8 cellular contexts compared by ENCODE assay signal in genomic region chr11:6233984-6234313, GRCh38. TPM values are rescaled to one million over a fixed set of nuclear protein-coding genes. Genes with fewer than 3 reads are reported as not detected.
DNase-seq lines count a peak whose midpoint lies in the region; ATAC-seq and TF ChIP-seq lines count a peak whose summit lies in the region.

No MANE protein-coding gene starts in this region.

- H3K9me3 ChIP-seq in MM.1S (replicated peaks; ENCODE audit: insufficient read depth, low read length) = no peaks in the 10 kb centered on the region
- no peaks in the 10 kb centered on the region for H3K9me3 ChIP-seq in duodenal mucosa (ENCODE audit: control insufficient read depth in 1 of 2, low read length in 2 of 2)
- no peaks in the 10 kb centered on the region for H3K9me3 ChIP-seq in neural cell (ENCODE audit: low read length)

- H3K27me3 ChIP-seq in MM.1S (replicated peaks; ENCODE audit: insufficient read depth, low read length) = no peaks in the 10 kb centered on the region
- no peaks in the 10 kb centered on the region for H3K27me3 ChIP-seq in duodenal mucosa (ENCODE audit: control insufficient read depth in 1 of 2, insufficient read depth in 2 of 2, low read length in 2 of 2)
- no peaks in the 10 kb centered on the region for H3K27me3 ChIP-seq in neural cell (ENCODE audit: insufficient read depth, low read depth, low read length)

- H3K4me1 ChIP-seq in MM.1S (ENCODE audit: low read length) (peaks cover 11% of the 10 kb centered on the region; the same call in 1 of the 2 replicates), duodenal mucosa (ENCODE audit: control insufficient read depth in 1 of 2, insufficient read depth in 2 of 2, low read length in 2 of 2) (peaks cover 33 to 36% of the 10 kb centered on the region in 2 donors)

- H3K4me2 ChIP-seq in MM.1S (ENCODE audit: low read depth, low read length) (peak overlapping the region; percentile 87), neural cell (ENCODE audit: low read length) (peak overlapping the region; percentile 92)

- H3K36me3 ChIP-seq in MM.1S (replicated peaks; ENCODE audit: insufficient read depth, low read length) = no peaks in the 10 kb centered on the region
- H3K36me3 ChIP-seq in duodenal mucosa (ENCODE audit: control insufficient read depth in 1 of 2, insufficient read depth in 2 of 2, low read length in 2 of 2) = no peaks in the 10 kb centered on the region
- no peaks in the 10 kb centered on the region for H3K36me3 ChIP-seq in neural cell (ENCODE audit: insufficient read depth, low read length)

- TF ChIP-seq CTCF in MM.1S (IDR thresholded peaks at IDR 0.05; ENCODE audit: low read length) = no peak
- TF ChIP-seq CTCF in neural cell (IDR thresholded peaks at IDR 0.05; ENCODE audit: poor library complexity, severe bottlenecking) = no peak

- H3K4me3 ChIP-seq in GM08714 (ENCODE audit: low read length) = peak overlapping the region; percentile 81
- peak overlapping the region; percentile 98 for H3K4me3 ChIP-seq in MM.1S (ENCODE audit: low read length)
- H3K4me3 ChIP-seq in duodenal mucosa (ENCODE audit: low read depth in 1 of 2, low read length in 2 of 2) = peak overlapping the region; percentile 94 to 98
- H3K4me3 ChIP-seq in neural cell (ENCODE audit: low read length) = peak overlapping the region; percentile 70

- DNase-seq in MM.1S (peak; percentile 8), GF-D8 (lab: John Stamatoyannopoulos, UW) (no peak), AML-193 (lab: John Stamatoyannopoulos, UW) (no peak)

- TF ChIP-seq EP300 in neural cell (conservative IDR thresholded peaks at IDR 0.05; ENCODE audit: poor library complexity, severe bottlenecking) = no peak

- H4K20me1 ChIP-seq in MM.1S (ENCODE audit: insufficient read depth, low read length) = no peaks in the 10 kb centered on the region
- no peaks in the 10 kb centered on the region for H4K20me1 ChIP-seq in neural cell (ENCODE audit: insufficient read depth)

- H3K27ac ChIP-seq in MM.1S (ENCODE audit: low read length) (peak overlapping the region; percentile 20; the same call in 1 of the 2 replicates), duodenal mucosa (ENCODE audit: low read depth, low read length) (peak overlapping the region; percentile 80), neural cell (ENCODE audit: low read length) (peak overlapping the region; percentile 77)

- H3F3A ChIP-seq in MM.1S (ENCODE audit: insufficient read depth, low read length) (no peaks in the 10 kb centered on the region), neural cell (ENCODE audit: insufficient read depth, low read length, poor library complexity, severe bottlenecking) (no peaks in the 10 kb centered on the region)

- H2AFZ ChIP-seq in MM.1S (ENCODE audit: low read length) = peak overlapping the region; percentile 68
- H2AFZ ChIP-seq in neural cell (ENCODE audit: low read depth, low read length) = peak overlapping the region; percentile 84

- TF ChIP-seq RAD21 in neural cell (conservative IDR thresholded peaks at IDR 0.05) = no peak

- no peak for ATAC-seq in GM18868 (IDR thresholded peaks at IDR 0.05; ENCODE audit: unreplicated experiment)
- no peak for ATAC-seq in HG03521 (IDR thresholded peaks at IDR 0.05; ENCODE audit: unreplicated experiment)

- H3K79me2 ChIP-seq in MM.1S (ENCODE audit: low read length) = peaks cover 53% of the 10 kb centered on the region
- peaks cover 50% of the 10 kb centered on the region for H3K79me2 ChIP-seq in neural cell (replicated peaks; ENCODE audit: insufficient read depth, low read length)

- H3K9ac ChIP-seq in MM.1S (ENCODE audit: low read length) (peak overlapping the region; percentile 85), duodenal mucosa (ENCODE audit: low read depth in 1 of 2, low read length in 2 of 2) (peak overlapping the region; percentile 96 to 97), neural cell (ENCODE audit: low read length) (peak overlapping the region; percentile 77)

- H3K9me2 ChIP-seq in MM.1S (replicated peaks; ENCODE audit: insufficient read depth, low read length) (no peaks in the 10 kb centered on the region), neural cell (ENCODE audit: insufficient read depth, low read length) (no peaks in the 10 kb centered on the region)

TF ChIP-seq in neural cell, 6 proteins besides CTCF, POLR2A, EP300 and RAD21:
- TF ChIP-seq POLR2AphosphoS5 (IDR thresholded peaks at IDR 0.05) (no peak), EZH2 (IDR thresholded peaks at IDR 0.05; ENCODE audit: borderline replicate concordance, insufficient read depth, low read length, poor library complexity, severe bottlenecking) (no peak), REST (IDR thresholded peaks at IDR 0.05; ENCODE audit: borderline replicate concordance) (no peak), MXI1 (conservative IDR thresholded peaks at IDR 0.05; ENCODE audit: poor library complexity, severe bottlenecking) (no peak), TAF1 (IDR thresholded peaks at IDR 0.05; ENCODE audit: low read depth) (no peak), SMC3 (conservative IDR thresholded peaks at IDR 0.05; ENCODE audit: poor library complexity) (no peak)
TF ChIP-seq in neural cell: peak in this region for 0.

RNA-seq across cellular contexts. Expression of gene FHIP1B, which starts 0.5 kb away (rescaled TPM):
- 36.0 and 72.3 TPM in 2 replicates for polyA plus RNA-seq in neural cell
- polyA minus RNA-seq in neural cell = 50.0 and 50.6 TPM in 2 replicates

RNA-seq across cellular contexts. Expression of gene CNGA4, which starts 4.9 kb away (rescaled TPM):
- polyA plus RNA-seq in neural cell = not detected in 2 replicates
- polyA minus RNA-seq in neural cell = not detected in 2 replicates

RNA-seq across cellular contexts. Expression of gene CCKBR, which starts 25.7 kb away (rescaled TPM):
- polyA plus RNA-seq in neural cell = 3.9 and 8.6 TPM in 2 replicates
- 2.7 and 3.5 TPM in 2 replicates for polyA minus RNA-seq in neural cell

RNA-seq across cellular contexts. Expression of gene C11orf42, which starts 28.6 kb away (rescaled TPM):
- polyA plus RNA-seq in neural cell = not detected in 2 replicates
- not detected in 2 replicates for polyA minus RNA-seq in neural cell

RNA-seq across cellular contexts. Expression of gene OR52W1, which starts 34.9 kb away (rescaled TPM):
- polyA plus RNA-seq in neural cell = not detected in 2 replicates
- not detected in 2 replicates for polyA minus RNA-seq in neural cell

Comparison
In these comparisons a context has a peak if more than half of its experiments do, and no peak if none do; other contexts are left out.
1. H3K27ac ChIP-seq: peak in every context shown above with its lines; median percentile 80 in duodenal mucosa; 77 in neural cell; 20 in MM.1S.